ENCODE assay signal across 9 cellular contexts in the genomic region with DNA sequence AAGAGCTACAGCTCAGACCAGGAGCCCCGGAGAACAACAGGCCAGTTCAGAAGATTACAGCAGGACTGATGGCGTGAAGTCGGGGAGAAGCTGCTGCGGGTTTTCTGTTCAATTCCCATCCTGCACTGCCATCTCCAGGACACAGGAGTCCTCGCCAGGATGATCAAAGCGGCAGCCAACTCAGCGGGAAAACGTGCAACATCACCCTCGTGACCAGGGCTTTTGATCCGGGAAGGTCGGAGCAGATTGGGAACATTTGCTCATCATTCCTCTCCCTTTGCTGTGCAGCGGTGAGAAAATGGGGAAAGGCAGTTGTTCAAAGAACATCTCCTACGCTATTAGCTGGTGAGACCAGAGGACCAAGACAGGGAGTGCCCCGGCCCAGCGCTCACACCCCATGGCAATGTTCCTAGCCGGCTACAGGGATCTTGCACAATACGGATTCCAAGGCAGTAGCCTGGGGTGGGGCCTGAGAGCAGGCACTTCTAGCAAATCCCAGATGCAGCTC. TPM values are rescaled to one million over a fixed set of nuclear protein-coding genes. Genes with fewer than 3 reads are reported as not detected.
A peak's percentile ranks its signal among the peaks of the same experiment; 100 is the strongest.
DNase-seq lines count a peak whose midpoint lies in the region; ATAC-seq and TF ChIP-seq lines count a peak whose summit lies in the region.
"Had no signal": no experiment of that assay in that cellular context is flagged by ENCODE, and none has a peak within 500 bp of the region (broad histone marks: within the 10 kb centered on the region; RNA-seq: fewer than 3 reads in every experiment).

No MANE protein-coding gene starts in this region.

- H3K23ac ChIP-seq in mesenchymal stem cell (ENCODE audit: low read length in 2 of 2): no peak overlapping the region

- H3K4me3 ChIP-seq in epithelial cell of esophagus (ENCODE audit: low read length): peak overlapping the region; percentile 20
- peak overlapping the region in 1 of 2 experiments; percentile 69 for H3K4me3 ChIP-seq in mesenchymal stem cell (ENCODE audit: insufficient read depth in 1 of 2, low read depth in 1 of 2, low read length in 2 of 2)

- CTCF ChIA-PET in RWPE1 (lab: Yijun Ruan, JAX): interaction anchor here (0.6 to 1.4 kb wide), 15 partner anchors 17 to 1747 kb away, joined by 3 to 6 read pairs (median 3); no protein-coding TSS in a partner anchor

- no peak for ATAC-seq in GM18861 (IDR thresholded peaks at IDR 0.05; ENCODE audit: unreplicated experiment)
- no peak for ATAC-seq in HG03095 (IDR thresholded peaks at IDR 0.05; ENCODE audit: unreplicated experiment)

- H3K4me1 ChIP-seq in mesenchymal stem cell (ENCODE audit: control insufficient read depth, insufficient read depth, low read depth, low read length): peaks cover 8% of the 10 kb centered on the region

- H3K79me1 ChIP-seq in mesenchymal stem cell (replicated peaks; ENCODE audit: low read length, poor library complexity, severe bottlenecking): no peaks in the 10 kb centered on the region

- peak; percentile 70 for DNase-seq in HuH-7.5 (ENCODE audit: low spot score)
- peak; percentile 96 for DNase-seq in RWPE1 (ENCODE audit: low spot score)
- peak; percentile 92 for DNase-seq in epithelial cell of esophagus (ENCODE audit: low read depth)
- DNase-seq in mesenchymal stem cell: peak; percentile 30
- peak; percentile 90 for DNase-seq in ureter (ENCODE audit: low spot score)
- DNase-seq: naive B cell had no signal

- no peak overlapping the region for H3K18ac ChIP-seq in mesenchymal stem cell (ENCODE audit: low read depth in 1 of 2, low read length in 2 of 2)

- no peak overlapping the region for H2BK15ac ChIP-seq in mesenchymal stem cell (ENCODE audit: low read depth, poor library complexity, severe bottlenecking)

- no peak overlapping the region for H2BK120ac ChIP-seq in mesenchymal stem cell (ENCODE audit: low read depth, low read length)

- H3K4ac ChIP-seq in mesenchymal stem cell (ENCODE audit: low read depth in 1 of 2, low read length in 2 of 2): no peak overlapping the region

- H2BK12ac ChIP-seq in mesenchymal stem cell (ENCODE audit: low read length in 2 of 2): no peak overlapping the region

- peak overlapping the region; percentile 77 for H3K9ac ChIP-seq in mesenchymal stem cell (ENCODE audit: low read length)

- no peak overlapping the region for H3K14ac ChIP-seq in mesenchymal stem cell (ENCODE audit: low read length in 2 of 2)

- 83% methylated on average over 17 of the region's 17 CpGs for WGBS in mesenchymal stem cell

- H3K27me3 ChIP-seq in mesenchymal stem cell (ENCODE audit: control insufficient read depth in 1 of 2, insufficient read depth in 1 of 2, low read length in 2 of 2): peaks cover 0 to 3% of the 10 kb centered on the region in 2 experiments

- no peak overlapping the region for H2AFZ ChIP-seq in mesenchymal stem cell (ENCODE audit: low read depth, low read length)

- H4K8ac ChIP-seq in mesenchymal stem cell (ENCODE audit: low read length): no peak overlapping the region

- POLR2A ChIA-PET in RWPE1 (lab: Yijun Ruan, JAX; ENCODE audit: low non-redundant PET): interaction anchor here (1.4 kb wide), 1 partner anchor 10 kb away, joined by 4 read pairs; no protein-coding TSS in a partner anchor

- H3K4me2 ChIP-seq in mesenchymal stem cell (ENCODE audit: low read length, poor library complexity, severe bottlenecking): peak overlapping the region; percentile 17

- no peaks in the 10 kb centered on the region for H3K36me3 ChIP-seq in mesenchymal stem cell (ENCODE audit: control insufficient read depth in 1 of 2, insufficient read depth in 2 of 2, low read depth in 1 of 2, low read length in 2 of 2)

- H3K27ac ChIP-seq in C4-2B (peak overlapping the region; percentile 1; the same call in 1 of the 2 replicates), RWPE1 (peak overlapping the region; percentile 98), mesenchymal stem cell (ENCODE audit: low read length, poor library complexity, severe bottlenecking) (no peak overlapping the region)

- H4K91ac ChIP-seq in mesenchymal stem cell (ENCODE audit: low read length): no peak overlapping the region

- no peak overlapping the region for H2BK5ac ChIP-seq in mesenchymal stem cell (ENCODE audit: low read depth, low read length, poor library complexity, severe bottlenecking)

- TF ChIP-seq CTCF in C4-2B (conservative IDR thresholded peaks at IDR 0.05) (peak; percentile 45), RWPE1 (conservative IDR thresholded peaks at IDR 0.05; ENCODE audit: low read depth) (peak; percentile 91), epithelial cell of esophagus (IDR thresholded peaks at IDR 0.05; ENCODE audit: insufficient read depth, low read depth, low read length, missing control alignments) (peak; percentile 81)

- no peak overlapping the region for H2AK5ac ChIP-seq in mesenchymal stem cell (ENCODE audit: low read length, severe bottlenecking)

- H3K9me3 ChIP-seq in mesenchymal stem cell (ENCODE audit: control insufficient read depth, low read length): no peaks in the 10 kb centered on the region

RNA-seq across cellular contexts. Expression of gene FOXK1, which starts 50.4 kb away (rescaled TPM):
- polyA plus RNA-seq in mesenchymal stem cell (2013, experiment 1 of 2): 12.9 TPM
- 12.3 TPM for polyA plus RNA-seq in mesenchymal stem cell (2013, experiment 2 of 2)
- 40.4 TPM for total RNA-seq in ureter

Comparison
In these comparisons a context has a peak if more than half of its experiments do, and no peak if none do; other contexts are left out.
1. DNase-seq: peak in every context shown above with its lines; median percentile 96 in RWPE1; 92 in epithelial cell of esophagus; 90 in ureter; 70 in HuH-7.5; 30 in mesenchymal stem cell.